Comparison of ENCODE assay signal across 8 cellular contexts in genomic region chr9:5630038-5630507, GRCh38. TPM values are rescaled to one million over a fixed set of nuclear protein-coding genes. Genes with fewer than 3 reads are reported as not detected.
DNase-seq lines count a peak whose midpoint lies in the region; ATAC-seq, FAIRE-seq and TF ChIP-seq lines count a peak whose summit lies in the region.

No MANE protein-coding gene starts in this region.

- peak overlapping the region; percentile 90 for H3K4me3 ChIP-seq in BLaER1
- peak overlapping the region; percentile 81 for H3K4me3 ChIP-seq in HAP-1
- peak overlapping the region; percentile 98 for H3K4me3 ChIP-seq in SU-DHL-6 (ENCODE audit: insufficient read depth, low read length, poor library complexity, severe bottlenecking)
- peak overlapping the region; percentile 91 to 99 (median 93) for H3K4me3 ChIP-seq in endothelial cell of umbilical vein (replicated peaks in 1 of 3; ENCODE audit: insufficient read depth in 1 of 3, low read depth in 1 of 3, low read length in 3 of 3)

- no peak overlapping the region for H2AFZ ChIP-seq in SU-DHL-6 (ENCODE audit: low read depth, low read length, severe bottlenecking)
- peak overlapping the region; percentile 75 for H2AFZ ChIP-seq in endothelial cell of umbilical vein (ENCODE audit: low read depth, low read length)

- peaks cover 24% of the 10 kb centered on the region for H3F3A ChIP-seq in SU-DHL-6 (ENCODE audit: insufficient read depth)

- H3K4me2 ChIP-seq in BLaER1 = peak overlapping the region; percentile 80
- peak overlapping the region; percentile 95 for H3K4me2 ChIP-seq in SU-DHL-6 (ENCODE audit: low read depth, low read length, poor library complexity, severe bottlenecking)
- peak overlapping the region; percentile 97 for H3K4me2 ChIP-seq in endothelial cell of umbilical vein (ENCODE audit: insufficient read depth, low read length)

- BruUV-seq in endothelial cell of umbilical vein (replicated peaks; lab: Mats Ljungman, UMichigan) = TSS peak; percentile 51

- dilution Hi-C loops in endothelial cell of umbilical vein (cut with MboI; ENCODE audit: extremely low pct_ligation_motif_present, low sequenced_read_pairs) = no loop called here

- peak overlapping the region; percentile 95 for H3K9ac ChIP-seq in BLaER1
- H3K9ac ChIP-seq in SU-DHL-6 (ENCODE audit: low read length) = peak overlapping the region; percentile 90
- H3K9ac ChIP-seq in endothelial cell of umbilical vein (replicated peaks; ENCODE audit: extremely low read depth, insufficient read depth, low read length) = peak overlapping the region; percentile 94

- peaks cover under 1% of the 10 kb centered on the region for H3K9me3 Mint-ChIP-seq in natural killer cell treated with Interleukin-12 subunit alpha and Interleukin-12 subunit beta and Interleukin-15 and Interleukin-18, amount 100 ng/mL, for 72 hours

- H3K4me1 ChIP-seq in BLaER1 (peaks cover 39% of the 10 kb centered on the region), HAP-1 (peaks cover 12% of the 10 kb centered on the region), endothelial cell of umbilical vein (ENCODE audit: control insufficient read depth, extremely low read depth, insufficient read depth, low read length) (peaks cover 32% of the 10 kb centered on the region)

- H3K27me3 ChIP-seq in BLaER1 (no peaks in the 10 kb centered on the region), HAP-1 (ENCODE audit: low read depth) (no peaks in the 10 kb centered on the region), SU-DHL-6 (ENCODE audit: low read length) (no peaks in the 10 kb centered on the region), endothelial cell of umbilical vein (ENCODE audit: control insufficient read depth in 2 of 2, insufficient read depth in 2 of 2, low read length in 2 of 2) (no peaks in the 10 kb centered on the region)

- no peaks in the 10 kb centered on the region for H3K9me2 ChIP-seq in SU-DHL-6 (replicated peaks; ENCODE audit: insufficient read depth, low read length)

- POLR2A ChIA-PET in endothelial cell of umbilical vein (lab: Charles Lee) = no interaction called here

- intact Hi-C loops in endothelial cell of umbilical vein (cut with micrococcal nuclease) = loop anchor here (5.0 kb wide), 1 partner anchor 67 kb away; no protein-coding TSS in a partner anchor

- peak overlapping the region; percentile 88 to 99 for H3K27ac Mint-ChIP-seq in natural killer cell treated with Interleukin-12 subunit alpha and Interleukin-12 subunit beta and Interleukin-15 and Interleukin-18, amount 100 ng/mL, for 72 hours

- TF ChIP-seq CTCF in SU-DHL-6 (IDR thresholded peaks at IDR 0.05; ENCODE audit: insufficient read depth, low read length, poor library complexity, severe bottlenecking) = no peak
- no peak for TF ChIP-seq CTCF in endothelial cell of umbilical vein (IDR thresholded peaks at IDR 0.05; ENCODE audit: extremely low read depth in 1 of 2, insufficient read depth in 1 of 2, low read depth in 1 of 2, low read length in 2 of 2)

- peaks cover 21% of the 10 kb centered on the region for H3K9me3 ChIP-seq in BLaER1
- peaks cover 5% of the 10 kb centered on the region; the same call in 1 of the 2 replicates for H3K9me3 ChIP-seq in HAP-1
- H3K9me3 ChIP-seq in SU-DHL-6 (ENCODE audit: insufficient read depth, low read length) = peaks cover 2% of the 10 kb centered on the region; the same call in 1 of the 2 replicates
- peaks cover 2% of the 10 kb centered on the region for H3K9me3 ChIP-seq in endothelial cell of umbilical vein (replicated peaks; ENCODE audit: control insufficient read depth, insufficient read depth, low read length)

- in situ Hi-C loops in HAP-1 (cut with MboI; ENCODE audit: low sequenced_read_pairs) = no loop called here

- peak in 1 of 2 experiments; percentile 40 for DNase-seq in HAP-1 (ENCODE audit: low spot score in 2 of 2)
- peak; percentile 69 for DNase-seq in endothelial cell of umbilical vein (ENCODE audit: low read depth, low spot score)
- no peak for DNase-seq in natural killer cell treated with Interleukin-12 subunit alpha and Interleukin-12 subunit beta and Interleukin-15 and Interleukin-18, amount 100 ng/mL, for 72 hours (ENCODE audit: low spot score)
- no peak for DNase-seq in stimulated activated naive CD4-positive, alpha-beta T cell treated with Interleukin-2 at 50 U/mL for 16 hours (lab: John Stamatoyannopoulos, UW)

- CTCF ChIA-PET in endothelial cell of umbilical vein (lab: Charles Lee) = no interaction called here

- H3K36me3 ChIP-seq in BLaER1 (peaks cover 25% of the 10 kb centered on the region), HAP-1 (replicated peaks) (no peaks in the 10 kb centered on the region; the same call in 1 of the 2 replicates), SU-DHL-6 (ENCODE audit: low read length) (peaks cover 2% of the 10 kb centered on the region; the same call in 1 of the 2 replicates), endothelial cell of umbilical vein (ENCODE audit: control insufficient read depth in 2 of 2, extremely low read depth in 1 of 2, insufficient read depth in 2 of 2, low read length in 2 of 2) (no peaks in the 10 kb centered on the region)

- TF ChIP-seq POLR2A in endothelial cell of umbilical vein (IDR thresholded peaks at IDR 0.05; ENCODE audit: low read depth, low read length) = no peak

- H3K27me3 Mint-ChIP-seq in natural killer cell treated with Interleukin-12 subunit alpha and Interleukin-12 subunit beta and Interleukin-15 and Interleukin-18, amount 100 ng/mL, for 72 hours = no peaks in the 10 kb centered on the region

- no peaks in the 10 kb centered on the region for H3K9me1 ChIP-seq in endothelial cell of umbilical vein (replicated peaks; ENCODE audit: control insufficient read depth, extremely low read depth, insufficient read depth, low read length)

- peaks cover 80% of the 10 kb centered on the region for H3K79me2 ChIP-seq in SU-DHL-6 (ENCODE audit: insufficient read depth, low read length)
- H3K79me2 ChIP-seq in endothelial cell of umbilical vein (ENCODE audit: control insufficient read depth, insufficient read depth, low read length) = peaks cover 64% of the 10 kb centered on the region

- H3K36me3 Mint-ChIP-seq in natural killer cell treated with Interleukin-12 subunit alpha and Interleukin-12 subunit beta and Interleukin-15 and Interleukin-18, amount 100 ng/mL, for 72 hours = peaks cover 11% of the 10 kb centered on the region

- peak overlapping the region; percentile 94 for H3K27ac ChIP-seq in BLaER1
- H3K27ac ChIP-seq in SU-DHL-6 (ENCODE audit: low read depth, low read length) = peak overlapping the region; percentile 98
- H3K27ac ChIP-seq in endothelial cell of umbilical vein (ENCODE audit: insufficient read depth, low read depth, low read length) = peak overlapping the region; percentile 62

- peaks cover 45 to 57% of the 10 kb centered on the region in 2 donors for H3K4me1 Mint-ChIP-seq in natural killer cell treated with Interleukin-12 subunit alpha and Interleukin-12 subunit beta and Interleukin-15 and Interleukin-18, amount 100 ng/mL, for 72 hours (ENCODE audit: low read depth in 2 of 2)

- ATAC-seq in natural killer cell treated with Interleukin-12 subunit alpha and Interleukin-12 subunit beta and Interleukin-15 and Interleukin-18, amount 100 ng/mL, for 72 hours = no peak
- ATAC-seq in HG03520 (IDR thresholded peaks at IDR 0.05; ENCODE audit: unreplicated experiment) = no peak
- no peak for ATAC-seq in GM21515 (IDR thresholded peaks at IDR 0.05; ENCODE audit: unreplicated experiment)

- H4K20me1 ChIP-seq in BLaER1 (peaks cover 60% of the 10 kb centered on the region), SU-DHL-6 (ENCODE audit: low read depth, low read length) (peaks cover 26% of the 10 kb centered on the region), endothelial cell of umbilical vein (replicated peaks; ENCODE audit: control insufficient read depth, extremely low read depth, insufficient read depth, low read length) (peaks cover 3% of the 10 kb centered on the region)

- peak; percentile 55 for FAIRE-seq in endothelial cell of umbilical vein (lab: Jason Lieb, UNC)

- H3K4me3 Mint-ChIP-seq in natural killer cell treated with Interleukin-12 subunit alpha and Interleukin-12 subunit beta and Interleukin-15 and Interleukin-18, amount 100 ng/mL, for 72 hours = peak overlapping the region; percentile 90

TF ChIP-seq in endothelial cell of umbilical vein, 7 proteins besides CTCF, POLR2A, EP300 and RAD21:
- no peak for TF ChIP-seq FOS (IDR thresholded peaks at IDR 0.05; ENCODE audit: borderline replicate concordance, insufficient read depth, low read length)
- TF ChIP-seq GATA2 (IDR thresholded peaks at IDR 0.05; ENCODE audit: insufficient read depth, insufficient read length, low read depth, low read length) = no peak
- TF ChIP-seq MYC (IDR thresholded peaks at IDR 0.05; ENCODE audit: low read depth, low read length) = no peak
- no peak for TF ChIP-seq EZH2 (IDR thresholded peaks at IDR 0.05; ENCODE audit: borderline replicate concordance, low read depth, low read length, severe bottlenecking)

RNA-seq across cellular contexts. Expression of gene RIC1, which starts 1.2 kb away (rescaled TPM):
- 23.5 and 24.8 TPM in 2 replicates for total RNA-seq in endothelial cell of umbilical vein
- polyA plus RNA-seq in endothelial cell of umbilical vein = 14.0 and 14.2 TPM in 2 replicates
- 10.9 and 13.3 TPM in 2 replicates for polyA plus RNA-seq in endothelial cell of umbilical vein (2011; cell fraction: cytosol; rRNA removed)
- polyA plus RNA-seq in endothelial cell of umbilical vein (2011; cell fraction: nucleus; rRNA removed) = 58.3 and 58.6 TPM in 2 replicates
- polyA plus RNA-seq in endothelial cell of umbilical vein (2012) = 15.6 and 17.7 TPM in 2 replicates
- 60.0 and 65.5 TPM in 2 replicates for polyA minus RNA-seq in endothelial cell of umbilical vein
- 14.2 TPM for polyA minus RNA-seq in endothelial cell of umbilical vein (2011; cell fraction: cytosol; rRNA and poly(A)+ RNA removed)
- polyA minus RNA-seq in endothelial cell of umbilical vein (2011; cell fraction: nucleus; rRNA and poly(A)+ RNA removed) = 94.0 and 134 TPM in 2 replicates
- 10 to 100 TPM; 25.4 to 36.1 TPM for total RNA-seq in natural killer cell treated with Interleukin-12 subunit alpha and Interleukin-12 subunit beta and Interleukin-15 and Interleukin-18, amount 100 ng/mL, for 72 hours
